ENCODE assay signal across 8 cellular contexts in the genomic region with DNA sequence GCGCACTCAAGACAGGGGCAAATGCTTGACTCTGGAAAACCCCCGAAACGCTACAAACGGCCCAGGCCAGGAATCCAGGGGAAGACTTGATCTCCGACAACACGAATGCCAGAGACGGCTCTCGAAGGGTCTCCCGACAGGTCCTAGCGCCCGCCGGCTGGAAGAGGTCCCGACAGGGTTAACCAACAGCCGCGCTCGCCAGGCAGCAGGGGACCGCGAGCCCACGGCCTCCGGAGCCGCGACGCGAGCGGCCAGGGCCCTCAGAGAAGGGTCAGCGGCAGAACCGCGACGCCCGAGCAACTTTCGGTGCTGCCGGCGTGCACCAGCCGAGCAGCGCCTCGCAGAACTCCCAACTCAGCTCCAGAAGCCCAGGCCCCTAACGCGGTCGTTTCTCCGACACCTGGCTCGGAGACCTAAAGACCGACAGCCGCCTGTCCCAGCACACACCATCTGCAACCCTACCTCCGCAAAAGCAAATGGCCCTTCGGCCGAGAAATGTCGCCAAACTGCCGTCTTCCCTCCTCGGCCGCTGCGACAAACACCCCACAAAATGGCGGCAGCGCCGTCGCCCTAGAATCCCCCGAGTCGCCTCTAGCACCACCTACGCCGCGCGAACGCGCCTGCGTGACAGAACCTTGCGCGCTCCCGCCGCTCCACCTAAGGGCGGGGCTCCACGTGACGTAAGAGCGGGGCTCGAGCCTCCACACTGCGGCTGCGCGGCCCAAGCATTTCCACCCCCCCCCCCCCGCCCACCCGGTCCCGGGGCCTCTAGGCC. TPM values are rescaled to one million over a fixed set of nuclear protein-coding genes. Genes with fewer than 3 reads are reported as not detected.
DNase-seq lines count a peak whose midpoint lies in the region; ATAC-seq and TF ChIP-seq lines count a peak whose summit lies in the region.

Gene CLK4, minus strand, starts transcription at position 567 of the 775 bp plus-strand sequence. CDS start 3,634 bp downstream, outside the sequence.

- ATAC-seq in HG02870 (IDR thresholded peaks at IDR 0.05; ENCODE audit: unreplicated experiment) (peak; percentile 72), left cardiac atrium (peak; percentile 98), upper lobe of right lung (peak; percentile 97)

- H3K27ac ChIP-seq in upper lobe of right lung = peak within 1 kb of the TSS; percentile 99

- peak; percentile 91 for TF ChIP-seq POLR2A in GM15510 (IDR thresholded peaks at IDR 0.05; ENCODE audit: borderline replicate concordance, extremely low read depth, insufficient read length)

- H3K36me3 ChIP-seq in upper lobe of right lung = peaks cover 17% of the 10 kb centered on the region

- H3K36me3 Mint-ChIP-seq in progenitor cell of endocrine pancreas (ENCODE audit: insufficient read depth) = peaks cover 6% of the 10 kb centered on the region

- peaks cover 18% of the 10 kb centered on the region for H3K4me1 Mint-ChIP-seq in progenitor cell of endocrine pancreas (ENCODE audit: low read depth)

- TF ChIP-seq CTCF in progenitor cell of endocrine pancreas (IDR thresholded peaks at IDR 0.05; ENCODE audit: unreplicated experiment) (peak; percentile 9), upper lobe of right lung (IDR thresholded peaks at IDR 0.05) (no peak)

- peak within 1 kb of the TSS; percentile 77 for H3K4me3 ChIP-seq in upper lobe of right lung

- no peaks in the 10 kb centered on the region for H3K27me3 ChIP-seq in upper lobe of right lung

- DNase-seq in NCI-H1694 (lab: John Stamatoyannopoulos, UW) (peak; percentile 71), amniotic epithelial cell (ENCODE audit: low read depth) (peak; percentile 89), left cardiac atrium (peak; percentile 97), progenitor cell of endocrine pancreas (ENCODE audit: low spot score, unreplicated experiment) (peak; percentile 88), upper lobe of right lung (peak; percentile 99)

- H3K9me3 Mint-ChIP-seq in progenitor cell of endocrine pancreas (ENCODE audit: low read depth) = peaks cover 3% of the 10 kb centered on the region

- H3K27ac Mint-ChIP-seq in progenitor cell of endocrine pancreas = peak within 1 kb of the TSS; percentile 99

- H3K4me3 Mint-ChIP-seq in progenitor cell of endocrine pancreas (ENCODE audit: low read depth) = peak within 1 kb of the TSS; percentile 90

- peaks cover 5% of the 10 kb centered on the region for H3K27me3 Mint-ChIP-seq in progenitor cell of endocrine pancreas

- intact Hi-C loops in T-helper 1 cell treated with Interleukin-12 subunit alpha and Interleukin-12 subunit beta and Interleukin-4 antibody, amounts not matched to agents 30 ng/mL and 1 ng/mL, for 36 hours (cut with micrococcal nuclease) = loop anchor here (1.0 to 10.0 kb wide), 19 partner anchors 22 to 1972 kb away; partner anchors contain the start of genes CNOT6, COL23A1, HNRNPAB and HNRNPH1
- intact Hi-C loops in left cardiac atrium (cut with DNase I) = no loop called here
- intact Hi-C loops in upper lobe of right lung (cut with DNase I) = no loop called here

- H3K9me3 ChIP-seq in upper lobe of right lung = no peaks in the 10 kb centered on the region

- peaks cover 24% of the 10 kb centered on the region for H3K4me1 ChIP-seq in upper lobe of right lung

RNA-seq across cellular contexts. Expression of gene CLK4, which starts in this region (rescaled TPM):
- 34.1 and 34.9 TPM in 2 replicates for total RNA-seq in T-helper 1 cell treated with Interleukin-12 subunit alpha and Interleukin-12 subunit beta and Interleukin-4 antibody, amounts not matched to agents 30 ng/mL and 1 ng/mL, for 36 hours
- total RNA-seq in left cardiac atrium (10 to 100 TPM; 15.6 to 17.5 TPM), progenitor cell of endocrine pancreas (37.9 and 38.1 TPM in 2 replicates), upper lobe of right lung (35.4 TPM)

Comparison
In these comparisons a context has a peak if more than half of its experiments do, and no peak if none do; other contexts are left out.
1. Peak in every context shown above with its lines: DNase-seq, ATAC-seq, H3K4me3 ChIP-seq and H3K27ac ChIP-seq.